In genomic region chr7:139735466-139735865, GRCh38 we compare ENCODE assay signal across 14 cellular contexts. TPM values are rescaled to one million over a fixed set of nuclear protein-coding genes. Genes with fewer than 3 reads are reported as not detected.
DNase-seq lines count a peak whose midpoint lies in the region; ATAC-seq and TF ChIP-seq lines count a peak whose summit lies in the region.
"Had no signal": no experiment of that assay in that cellular context is flagged by ENCODE, and none has a peak within 500 bp of the region (broad histone marks: within the 10 kb centered on the region; RNA-seq: fewer than 3 reads in every experiment).

No MANE protein-coding gene starts in this region.

- in situ Hi-C loops in GM23248 (cut with MboI), result no loop called here

- no peak overlapping the region for H2AFZ ChIP-seq in GM23248

- H3K9me3 Mint-ChIP-seq in memory B cell, result no peaks in the 10 kb centered on the region
- peaks cover 0 to 1% of the 10 kb centered on the region in 2 donors for H3K9me3 Mint-ChIP-seq in stimulated activated naive B cell treated with anti-CD40 and anti-IgM and Interleukin-4, amounts not matched to agents 10 μg/mL and 1 μg/mL and 100 μg/mL, for 72 hours

- no peaks in the 10 kb centered on the region for H3K27me3 ChIP-seq in GM23248 (replicated peaks; ENCODE audit: insufficient read depth)
- H3K27me3 ChIP-seq in ascending aorta, result no peaks in the 10 kb centered on the region
- H3K27me3 ChIP-seq: cardiac muscle cell had no signal

- H3K79me2 ChIP-seq in GM23248 (ENCODE audit: insufficient read depth), result peaks cover 80% of the 10 kb centered on the region

- no peaks in the 10 kb centered on the region for H3K9me2 ChIP-seq in GM23248 (ENCODE audit: insufficient read depth)

- H3K4me3 ChIP-seq in GM23248 (no peak overlapping the region), ascending aorta (no peak overlapping the region)
- H3K4me3 ChIP-seq: cardiac muscle cell had no signal

- H3K4me1 Mint-ChIP-seq in memory B cell, result peaks cover 40% of the 10 kb centered on the region
- H3K4me1 Mint-ChIP-seq in stimulated activated naive B cell treated with anti-CD40 and anti-IgM and Interleukin-4, amounts not matched to agents 10 μg/mL and 1 μg/mL and 100 μg/mL, for 72 hours, result peaks cover 45 to 62% of the 10 kb centered on the region in 2 donors

- H3K4me2 ChIP-seq in GM23248 (ENCODE audit: unreplicated experiment), result no peak overlapping the region

- H3K9me3 ChIP-seq in GM23248 (ENCODE audit: low read depth), result no peaks in the 10 kb centered on the region
- H3K9me3 ChIP-seq in ascending aorta, result no peaks in the 10 kb centered on the region

- peak overlapping the region; percentile 32 for H3K27ac Mint-ChIP-seq in memory B cell
- H3K27ac Mint-ChIP-seq in stimulated activated naive B cell treated with anti-CD40 and anti-IgM and Interleukin-4, amounts not matched to agents 10 μg/mL and 1 μg/mL and 100 μg/mL, for 72 hours, result peak overlapping the region; percentile 25

- intact Hi-C loops in ascending aorta (cut with DNase I), result no loop called here

- no peak for TF ChIP-seq CTCF in ascending aorta (IDR thresholded peaks at IDR 0.05)

- H3K36me3 ChIP-seq in GM23248 (ENCODE audit: low read depth) (no peaks in the 10 kb centered on the region), ascending aorta (no peaks in the 10 kb centered on the region)
- H3K36me3 ChIP-seq: cardiac muscle cell had no signal

- H3K27ac ChIP-seq in GM23248, result peak overlapping the region; percentile 88; the same call in 1 of the 2 replicates
- peak overlapping the region; percentile 82 to 96 for H3K27ac ChIP-seq in ascending aorta

- H3K4me1 ChIP-seq in GM23248 (ENCODE audit: insufficient read depth) (peaks cover 62% of the 10 kb centered on the region), ascending aorta (peaks cover 40 to 78% of the 10 kb centered on the region in 2 donors)

- H3K36me3 Mint-ChIP-seq in memory B cell, result peaks cover 3% of the 10 kb centered on the region
- peaks cover 12 to 29% of the 10 kb centered on the region in 2 donors for H3K36me3 Mint-ChIP-seq in stimulated activated naive B cell treated with anti-CD40 and anti-IgM and Interleukin-4, amounts not matched to agents 10 μg/mL and 1 μg/mL and 100 μg/mL, for 72 hours

- DNase-seq in GM23248, result no peak
- peak in 1 of 2 donors; percentile 59 for DNase-seq in ascending aorta (ENCODE audit: low spot score in 2 of 2)
- no peak for DNase-seq in memory B cell (ENCODE audit: low spot score in 2 of 2)
- DNase-seq in stimulated activated naive B cell treated with anti-CD40 and anti-IgM and Interleukin-4, amounts not matched to agents 10 μg/mL and 1 μg/mL and 100 μg/mL, for 72 hours, result no peak
- DNase-seq in left lobe of liver (ENCODE audit: low spot score), result no peak
- no peak for DNase-seq in NK-92 treated with Interleukin-12 subunit alpha and Interleukin-12 subunit beta, amount 100 ng/mL, for 24 hours (lab: John Stamatoyannopoulos, UW)
- no peak for DNase-seq in stimulated activated CD4-positive, alpha-beta T cell treated with anti-CD3 and anti-CD28 coated beads, Interleukin-4, amount 100 ng/mL, for 4 hours
- DNase-seq: DMS53; NCI-H1092; NCI-H2227 treated with DMSO at 0.1 percent for 48 hours; retina; stimulated activated naive CD4-positive, alpha-beta T cell had no signal

- H3K27me3 Mint-ChIP-seq in memory B cell, result no peaks in the 10 kb centered on the region
- no peaks in the 10 kb centered on the region for H3K27me3 Mint-ChIP-seq in stimulated activated naive B cell treated with anti-CD40 and anti-IgM and Interleukin-4, amounts not matched to agents 10 μg/mL and 1 μg/mL and 100 μg/mL, for 72 hours

- no peak overlapping the region for H3K9ac ChIP-seq in GM23248

- H3K4me3 Mint-ChIP-seq in memory B cell, result no peak overlapping the region
- no peak overlapping the region for H3K4me3 Mint-ChIP-seq in stimulated activated naive B cell treated with anti-CD40 and anti-IgM and Interleukin-4, amounts not matched to agents 10 μg/mL and 1 μg/mL and 100 μg/mL, for 72 hours

- no peaks in the 10 kb centered on the region for H4K20me1 ChIP-seq in GM23248 (ENCODE audit: insufficient read depth)

- ATAC-seq in memory B cell (ENCODE audit: low read depth), result no peak
- ATAC-seq in stimulated activated naive B cell treated with anti-CD40 and anti-IgM and Interleukin-4, amounts not matched to agents 10 μg/mL and 1 μg/mL and 100 μg/mL, for 72 hours (replicated peaks), result no peak
- no peak for ATAC-seq in left lobe of liver
- no peak for ATAC-seq in HG03457 (IDR thresholded peaks at IDR 0.05; ENCODE audit: unreplicated experiment)

- WGBS in GM23248 (ENCODE audit: low coverage in 1 of 2, low lambda C conversion rate in 2 of 2, missing lambda C conversion rate in 2 of 2), 2 experiments, result 96 to 98% methylated on average over 7 of the region's 7 CpGs

- H3F3A ChIP-seq in GM23248 (ENCODE audit: insufficient read depth), result peaks cover 46% of the 10 kb centered on the region

RNA-seq across cellular contexts. Expression of gene HIPK2, which starts 42.3 kb away (rescaled TPM):
- total RNA-seq in GM23248 (2014; rRNA removed; shearing (Covaris generic)), result 7.9 and 9.1 TPM in 2 replicates
- 4.7 and 4.9 TPM in 2 replicates for polyA plus RNA-seq in GM23248 (2016; fragmentation: Nextera tagmentation; extraction: Ambion mirVana)
- total RNA-seq in ascending aorta (53.9 TPM), left lobe of liver (63.7 TPM)
